In the genomic region with DNA sequence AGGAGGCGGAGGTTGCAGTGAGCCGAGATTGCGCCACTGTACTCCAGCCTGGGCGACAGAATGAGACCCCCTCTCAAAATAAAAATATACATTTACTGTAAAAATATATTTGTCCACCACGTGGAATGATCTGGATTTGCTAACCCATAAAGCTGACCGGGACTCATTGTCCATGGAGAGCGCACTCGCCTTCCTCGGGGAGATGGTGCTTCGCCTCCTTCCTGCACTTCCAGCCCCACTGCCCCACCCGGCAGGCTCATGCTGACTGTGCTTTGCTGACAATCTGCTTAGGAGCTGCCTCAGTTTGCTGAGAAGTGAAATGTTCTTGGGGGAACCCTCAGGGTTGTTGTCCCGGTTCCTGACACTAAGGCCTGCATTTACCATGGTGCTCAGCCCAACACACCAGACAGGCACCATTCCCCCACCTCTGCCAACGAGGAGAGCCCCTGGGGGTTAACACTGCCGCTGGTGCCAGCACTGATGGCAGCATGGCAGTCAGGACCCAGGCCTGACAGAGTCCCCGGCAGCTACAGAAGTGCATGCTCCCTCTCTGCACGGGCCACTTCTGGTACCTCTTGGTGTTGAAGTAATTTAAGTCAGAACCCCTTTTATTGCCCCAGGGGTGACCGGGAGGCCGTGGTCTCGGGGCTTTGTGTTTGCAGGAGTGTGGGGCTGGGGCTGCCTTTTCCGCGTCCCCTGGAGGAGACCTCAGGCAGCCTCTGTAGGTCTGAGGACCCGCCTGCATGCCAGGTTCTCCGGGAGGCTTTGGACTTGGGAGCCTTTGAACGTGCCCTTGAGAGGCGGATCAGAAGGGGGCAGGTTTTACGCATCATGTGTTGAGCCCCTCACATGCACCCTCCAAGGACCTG, we compare ENCODE assay signal across 18 cellular contexts. TPM values are rescaled to one million over a fixed set of nuclear protein-coding genes. Genes with fewer than 3 reads are reported as not detected.
A peak's percentile ranks its signal among the peaks of the same experiment; 100 is the strongest.
DNase-seq lines count a peak whose midpoint lies in the region; ATAC-seq, FAIRE-seq and TF ChIP-seq lines count a peak whose summit lies in the region.
"Had no signal": no experiment of that assay in that cellular context is flagged by ENCODE, and none has a peak within 500 bp of the region (broad histone marks: within the 10 kb centered on the region; RNA-seq: fewer than 3 reads in every experiment).

No MANE protein-coding gene starts in this region.

- RAD21 ChIA-PET in HCT116 (lab: Charles Lee; ENCODE audit: low non-redundant PET in 1 of 2, low total read pairs in 2 of 2, uncharacterized antibody in 2 of 2, unreplicated experiment in 2 of 2), result no interaction called here

- FAIRE-seq in bronchial epithelial cell (lab: Jason Lieb, UNC), result peak; percentile 52
- FAIRE-seq: GM18507, islet of Langerhans had no signal

- H3K9me2 ChIP-seq in HCT116 (ENCODE audit: insufficient read depth), result no peaks in the 10 kb centered on the region
- H3K9me2 ChIP-seq: SK-N-SH had no signal

- peaks cover 9% of the 10 kb centered on the region for H3K36me3 ChIP-seq in CD8-positive, alpha-beta memory T cell (ENCODE audit: insufficient read depth, low read length)
- H3K36me3 ChIP-seq in HCT116 (ENCODE audit: control insufficient read depth in 1 of 2, insufficient read depth in 2 of 2, low read length in 2 of 2) (peaks cover 0 to 5% of the 10 kb centered on the region in 2 experiments; a peak in 2 of 4 replicates), bronchial epithelial cell (ENCODE audit: control insufficient read depth, insufficient read depth, low read length) (peaks cover 14% of the 10 kb centered on the region), osteoblast (ENCODE audit: insufficient read depth, low read length) (peaks cover 22% of the 10 kb centered on the region)

- H3K27me3 Mint-ChIP-seq in CD8-positive, alpha-beta memory T cell, result peaks cover 0 to 2% of the 10 kb centered on the region in 2 donors

- intact Hi-C loops in HCT116 (cut with micrococcal nuclease), result no loop called here

- peaks cover 0 to 47% (median 3%) of the 10 kb centered on the region in 3 donors for H3K36me3 Mint-ChIP-seq in CD8-positive, alpha-beta memory T cell

- CTCF ChIA-PET in CD8-positive, alpha-beta memory T cell (lab: Charles Lee), result interaction anchor here (1.6 to 3.5 kb wide), 2 partner anchors 12 to 29 kb away, joined by 3 to 24 read pairs; a partner anchor contains a TSS
- CTCF ChIA-PET in HCT116 (lab: Charles Lee), result no interaction called here

- peaks cover 35% of the 10 kb centered on the region for H3K4me1 ChIP-seq in CD8-positive, alpha-beta memory T cell (ENCODE audit: insufficient read depth, low read length)
- H3K4me1 ChIP-seq in HCT116 (ENCODE audit: control insufficient read depth in 1 of 2, insufficient read depth in 2 of 2, low read length in 2 of 2), result peaks cover 0 to 22% of the 10 kb centered on the region in 2 experiments; a peak in 3 of 4 replicates
- H3K4me1 ChIP-seq in osteoblast (ENCODE audit: insufficient read depth, low read length), result peaks cover 19% of the 10 kb centered on the region

- no peak for TF ChIP-seq POLR2A in HCT116 (IDR thresholded peaks at IDR 0.05; ENCODE audit: borderline replicate concordance, extremely low read depth, insufficient read depth, insufficient read length)

- no peak for TF ChIP-seq CTCF in HCT116 (IDR thresholded peaks at IDR 0.05 in 2 of 3, conservative IDR thresholded peaks at IDR 0.05 in 1 of 3; ENCODE audit: borderline replicate concordance in 1 of 3, insufficient read depth in 1 of 3, low read depth in 2 of 3, low read length in 2 of 3)
- TF ChIP-seq CTCF in bronchial epithelial cell (IDR thresholded peaks at IDR 0.05; ENCODE audit: insufficient read depth, low read length, severe bottlenecking), result no peak
- TF ChIP-seq CTCF in osteoblast (IDR thresholded peaks at IDR 0.05; ENCODE audit: extremely low read depth, low read depth, low read length), result no peak

- H3K9ac ChIP-seq in HCT116 (ENCODE audit: low read length), result no peak overlapping the region
- H3K9ac ChIP-seq: SK-N-SH had no signal

- H3K27ac ChIP-seq in CD8-positive, alpha-beta memory T cell (ENCODE audit: low read depth, low read length), result no peak overlapping the region
- H3K27ac ChIP-seq in HCT116 (ENCODE audit: low read depth, low read length) (no peak overlapping the region), osteoblast (ENCODE audit: low read depth, low read length) (no peak overlapping the region)
- H3K27ac ChIP-seq: cardiac muscle cell had no signal

- TSS peak; percentile 9 for BruUV-seq in HCT116 (replicated peaks; lab: Mats Ljungman, UMichigan)

- peak overlapping the region in 2 of 8 donors; percentile 43 to 81 for H3K27ac Mint-ChIP-seq in CD8-positive, alpha-beta memory T cell

- no peak for DNase-seq in CD8-positive, alpha-beta memory T cell
- no peak for DNase-seq in HCT116 (ENCODE audit: low read depth, low spot score)
- DNase-seq in bronchial epithelial cell (ENCODE audit: low read depth), result no peak
- DNase-seq in osteoblast (ENCODE audit: insufficient read length, low spot score, missing footprints), result peak; percentile 72
- DNase-seq: C1 segment of cervical spinal cord; GDM1; GOT3; KG1; NCI-H1417 treated with DMSO at 0.1 percent for 48 hours; SK-N-SH; stimulated activated CD4-positive, alpha-beta T cell treated with anti-CD3 and anti-CD28 coated beads, Interleukin-2, amount 100 ng/mL, for 24 hours had no signal

- H3K4me1 Mint-ChIP-seq in CD8-positive, alpha-beta memory T cell, result peaks cover 20 to 52% (median 26%) of the 10 kb centered on the region in 3 donors

- no peaks in the 10 kb centered on the region for H3K9me3 ChIP-seq in CD8-positive, alpha-beta memory T cell (ENCODE audit: low read length)
- H3K9me3 ChIP-seq in HCT116 (ENCODE audit: control insufficient read depth in 1 of 2, insufficient read depth in 1 of 2, low read depth in 1 of 2, low read length in 2 of 2) (no peaks in the 10 kb centered on the region), osteoblast (ENCODE audit: low read depth, low read length) (no peaks in the 10 kb centered on the region)
- H3K9me3 ChIP-seq: SK-N-SH had no signal

- H3K9me3 Mint-ChIP-seq in CD8-positive, alpha-beta memory T cell, result no peaks in the 10 kb centered on the region

- no peak overlapping the region for H2AFZ ChIP-seq in HCT116 (ENCODE audit: low read depth, low read length, poor library complexity, severe bottlenecking)
- H2AFZ ChIP-seq in osteoblast (ENCODE audit: low read length), result no peak overlapping the region

- no peak for TF ChIP-seq RAD21 in HCT116 (IDR thresholded peaks at IDR 0.05; ENCODE audit: low read depth)

- H3K79me2 ChIP-seq in HCT116 (ENCODE audit: insufficient read depth, low read length) (peaks cover 53% of the 10 kb centered on the region), osteoblast (ENCODE audit: insufficient read depth, low read length) (peaks cover 53% of the 10 kb centered on the region)

- POLR2A ChIA-PET in CD8-positive, alpha-beta memory T cell (lab: Charles Lee), result no interaction called here
- POLR2A ChIA-PET in HCT116 (lab: Charles Lee), result no interaction called here

- H3K4me2 ChIP-seq in HCT116 (ENCODE audit: low read length) (no peak overlapping the region), osteoblast (ENCODE audit: insufficient read depth, low read length) (no peak overlapping the region)

- no peaks in the 10 kb centered on the region for H3K27me3 ChIP-seq in CD8-positive, alpha-beta memory T cell (ENCODE audit: insufficient read depth, low read length, poor library complexity, severe bottlenecking)
- H3K27me3 ChIP-seq in HCT116 (ENCODE audit: insufficient read depth, low read length), result no peaks in the 10 kb centered on the region
- no peaks in the 10 kb centered on the region for H3K27me3 ChIP-seq in bronchial epithelial cell (ENCODE audit: control insufficient read depth, insufficient read depth, low read length)
- no peaks in the 10 kb centered on the region for H3K27me3 ChIP-seq in osteoblast (ENCODE audit: insufficient read depth, low read length)
- H3K27me3 ChIP-seq: cardiac muscle cell had no signal

- H3K4me3 Mint-ChIP-seq in CD8-positive, alpha-beta memory T cell, result peak overlapping the region in 6 of 7 donors; percentile 43 to 84 (median 66)

- no peaks in the 10 kb centered on the region for H4K20me1 ChIP-seq in HCT116 (ENCODE audit: insufficient read depth)
- peaks cover 35% of the 10 kb centered on the region for H4K20me1 ChIP-seq in osteoblast (ENCODE audit: insufficient read depth, low read length)

- no peak overlapping the region for H3K4me3 ChIP-seq in CD8-positive, alpha-beta memory T cell (ENCODE audit: low read length)
- H3K4me3 ChIP-seq in HCT116 (replicated peaks in 1 of 2; ENCODE audit: low read depth in 1 of 2, low read length in 2 of 2) (no peak overlapping the region), bronchial epithelial cell (ENCODE audit: low read depth, low read length) (no peak overlapping the region), osteoblast (ENCODE audit: insufficient read depth, low read length) (no peak overlapping the region)
- H3K4me3 ChIP-seq: cardiac muscle cell had no signal

- ATAC-seq in HCT116 (no peak), HG03520 (IDR thresholded peaks at IDR 0.05; ENCODE audit: unreplicated experiment) (no peak), HG02852 (IDR thresholded peaks at IDR 0.05; ENCODE audit: unreplicated experiment) (no peak), GM19023 (IDR thresholded peaks at IDR 0.05; ENCODE audit: unreplicated experiment) (no peak)

TF ChIP-seq in HCT116, 20 proteins besides CTCF, POLR2A, EP300 and RAD21 (continues in another document):
- TF ChIP-seq SP1 (IDR thresholded peaks at IDR 0.05; ENCODE audit: low read depth), result no peak

RNA-seq across cellular contexts. Expression of a gene that starts 2.5 kb away (rescaled TPM):
- 10 to 100 TPM; 73.9 to 82.8 TPM for total RNA-seq in CD8-positive, alpha-beta memory T cell
- polyA plus RNA-seq in CD8-positive, alpha-beta memory T cell, result 96.6 TPM
- total RNA-seq in HCT116 (2021; ENCODE audit: unreplicated experiment) (103 TPM), bronchial epithelial cell (60.2 and 82.9 TPM in 2 replicates), osteoblast (45.4 and 56.1 TPM in 2 replicates)
- 75.2 and 77.9 TPM in 2 replicates for polyA plus RNA-seq in HCT116 (2012)

RNA-seq across cellular contexts. Expression of a gene that starts 2.8 kb away (rescaled TPM):
- total RNA-seq in CD8-positive, alpha-beta memory T cell, result 10 to 100 TPM; 30.6 to 31.5 TPM
- 63.9 TPM for polyA plus RNA-seq in CD8-positive, alpha-beta memory T cell
- total RNA-seq in HCT116 (2021; ENCODE audit: unreplicated experiment), result 31.6 TPM
- 43.9 and 51.6 TPM in 2 replicates for polyA plus RNA-seq in HCT116 (2012)
- total RNA-seq in bronchial epithelial cell, result 35.5 and 48.2 TPM in 2 replicates
- total RNA-seq in osteoblast, result 33.6 and 42.3 TPM in 2 replicates

RNA-seq across cellular contexts. Expression of a gene that starts 8.3 kb away (rescaled TPM):
- not detected for total RNA-seq in CD8-positive, alpha-beta memory T cell
- polyA plus RNA-seq in CD8-positive, alpha-beta memory T cell, result not detected
- 0.10 TPM for total RNA-seq in HCT116 (2021; ENCODE audit: unreplicated experiment)
- 0.08 and 0.09 TPM in 2 replicates for polyA plus RNA-seq in HCT116 (2012)
- under 0.01 TPM in 1 of 2 replicates, not detected in the other for total RNA-seq in bronchial epithelial cell
- not detected in 2 replicates for total RNA-seq in osteoblast
- total RNA-seq: glomerular endothelial cell had no signal

RNA-seq across cellular contexts. Expression of a gene that starts 12.3 kb away (rescaled TPM):
- total RNA-seq in CD8-positive, alpha-beta memory T cell, result 100 to 1,000 TPM; 172 to 176 TPM
- polyA plus RNA-seq in CD8-positive, alpha-beta memory T cell, result 155 TPM
- total RNA-seq in HCT116 (2021; ENCODE audit: unreplicated experiment) (200 TPM), bronchial epithelial cell (71.3 and 74.8 TPM in 2 replicates), osteoblast (40.5 and 47.1 TPM in 2 replicates)
- polyA plus RNA-seq in HCT116 (2012), result 167 and 191 TPM in 2 replicates

RNA-seq across cellular contexts. Expression of a gene that starts 12.6 kb away (rescaled TPM):
- total RNA-seq in CD8-positive, alpha-beta memory T cell, result 10 to 100 TPM; 21.0 to 21.6 TPM
- 1.6 TPM for polyA plus RNA-seq in CD8-positive, alpha-beta memory T cell
- total RNA-seq in HCT116 (2021; ENCODE audit: unreplicated experiment) (36.3 TPM), bronchial epithelial cell (5.8 and 6.1 TPM in 2 replicates), osteoblast (10.0 and 16.3 TPM in 2 replicates)
- polyA plus RNA-seq in HCT116 (2012), result 8.9 and 9.0 TPM in 2 replicates
